In the genomic region with DNA sequence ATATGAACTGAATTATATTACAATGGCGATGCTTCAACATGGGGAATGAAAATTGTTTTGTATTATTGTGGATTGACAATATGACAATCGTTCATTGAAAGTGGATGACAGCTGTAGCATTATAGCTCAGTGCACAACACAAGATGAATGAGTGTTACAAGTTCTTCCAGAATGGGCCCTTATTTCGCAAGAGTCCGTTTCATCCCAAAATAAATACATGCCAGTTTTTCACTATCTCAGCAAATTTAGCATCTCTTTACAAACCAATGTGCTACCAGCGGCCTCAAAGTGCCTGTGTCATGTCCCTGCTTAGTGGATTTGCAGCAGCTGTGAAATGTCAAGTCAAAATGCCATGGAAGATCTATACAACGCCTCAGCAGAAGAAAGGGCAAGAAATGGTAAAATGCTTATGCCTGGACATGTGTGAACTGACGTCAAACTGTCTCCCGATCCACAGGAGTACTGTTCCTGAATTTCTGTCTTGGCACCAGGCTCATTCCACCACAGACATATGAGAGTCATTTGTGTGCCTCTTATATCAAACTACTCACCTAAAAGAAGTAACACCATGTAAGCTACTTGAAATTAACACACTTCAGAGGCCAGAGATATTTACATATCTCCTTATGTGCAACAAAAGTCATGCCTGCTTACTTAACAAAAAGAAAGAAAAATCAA, we compare ENCODE assay signal across 20 cellular contexts.
DNase-seq lines count a peak whose midpoint lies in the region; ATAC-seq and TF ChIP-seq lines count a peak whose summit lies in the region.
"Had no signal": no experiment of that assay in that cellular context is flagged by ENCODE, and none has a peak within 500 bp of the region (broad histone marks: within the 10 kb centered on the region; RNA-seq: fewer than 3 reads in every experiment).

No MANE protein-coding gene starts in this region.

- intact Hi-C loops in PC-9 (cut with micrococcal nuclease; ENCODE audit: unreplicated experiment), result no loop called here

- H4K20me1 ChIP-seq in BLaER1 treated with 17β-estradiol and CSF1 and Interleukin-3, amounts not matched to agents 10 nM and 100 nM, result peaks cover 0 to 11% (median 0%) of the 10 kb centered on the region in 11 experiments; a peak in 1 of 22 replicates
- H4K20me1 ChIP-seq in PC-9 (ENCODE audit: insufficient read depth), result no peaks in the 10 kb centered on the region
- no peaks in the 10 kb centered on the region for H4K20me1 ChIP-seq in GM23338 (replicated peaks; ENCODE audit: insufficient read depth)

- peaks cover 0 to 12% (median 0%) of the 10 kb centered on the region in 11 experiments; a peak in 2 of 22 replicates for H3K36me3 ChIP-seq in BLaER1 treated with 17β-estradiol and CSF1 and Interleukin-3, amounts not matched to agents 10 nM and 100 nM
- H3K36me3 ChIP-seq in PC-9 (ENCODE audit: low read depth) (no peaks in the 10 kb centered on the region), GM23338 (ENCODE audit: insufficient read depth) (no peaks in the 10 kb centered on the region)
- H3K36me3 ChIP-seq: esophagus muscularis mucosa, thyroid gland had no signal

- no TSS peak for BruUV-seq in PC-9 (replicated peaks; lab: Mats Ljungman, UMichigan)

- DNase-seq in PC-9 (no peak), fibroblast of pulmonary artery (ENCODE audit: low read depth) (peak; percentile 25), neural crest cell (ENCODE audit: low read depth, low spot score) (no peak), amniotic stem cell (lab: John Stamatoyannopoulos, UW) (no peak), GM23338 (ENCODE audit: low spot score) (no peak), NOMO-1 treated with DMSO at 0.1 percent for 48 hours (lab: John Stamatoyannopoulos, UW; ENCODE audit: unreplicated experiment) (no peak), HPDE6-E6E7 (ENCODE audit: extremely low spot score) (no peak)
- DNase-seq: activated CD4-positive, alpha-beta T cell treated with anti-CD3 and anti-CD28 coated beads, Interleukin-2, amount 10 ng/mL, durations not matched to agents 24 days and 14 days; activated naive CD8-positive, alpha-beta T cell treated with anti-CD3 and anti-CD28 coated beads for 36 hours; activated T-cell treated with anti-CD3 and anti-CD28 coated beads for 4 hours; cerebellar nuclear complex; left ventricle myocardium superior; naive thymus-derived CD4-positive, alpha-beta T cell; NCI-H2107; NCI-H774; retina; SHP77; thyroid gland had no signal

- peak overlapping the region; percentile 12 for H3K4me3 Mint-ChIP-seq in neural crest cell
- H3K4me3 Mint-ChIP-seq in GM23338, result no peak overlapping the region
- H3K4me3 Mint-ChIP-seq: activated CD4-positive, alpha-beta T cell treated with anti-CD3 and anti-CD28 coated beads, Interleukin-2, amount 10 ng/mL, durations not matched to agents 24 days and 14 days; activated naive CD8-positive, alpha-beta T cell treated with anti-CD3 and anti-CD28 coated beads for 36 hours; naive thymus-derived CD4-positive, alpha-beta T cell had no signal

- H3K9me2 ChIP-seq in PC-9 (ENCODE audit: insufficient read depth), result no peaks in the 10 kb centered on the region
- no peaks in the 10 kb centered on the region for H3K9me2 ChIP-seq in GM23338 (ENCODE audit: insufficient read depth)

- peak overlapping the region in 1 of 11 experiments; percentile 14; a peak in 1 of 22 replicates for H3K9ac ChIP-seq in BLaER1 treated with 17β-estradiol and CSF1 and Interleukin-3, amounts not matched to agents 10 nM and 100 nM

- H3K79me2 ChIP-seq in PC-9 (ENCODE audit: low read depth) (peaks cover 77% of the 10 kb centered on the region), GM23338 (replicated peaks; ENCODE audit: insufficient read depth) (no peaks in the 10 kb centered on the region)

- H3K4me3 ChIP-seq in BLaER1 treated with 17β-estradiol and CSF1 and Interleukin-3, amounts not matched to agents 10 nM and 100 nM, result no peak overlapping the region
- H3K4me3 ChIP-seq in PC-9 (no peak overlapping the region), fibroblast of pulmonary artery (replicated peaks; ENCODE audit: low read depth, low read length) (no peak overlapping the region), GM23338 (no peak overlapping the region)
- H3K4me3 ChIP-seq: esophagus muscularis mucosa, thyroid gland had no signal

- H3K27ac Mint-ChIP-seq in neural crest cell (ENCODE audit: unreplicated experiment), result no peak overlapping the region
- H3K27ac Mint-ChIP-seq in GM23338, result no peak overlapping the region
- H3K27ac Mint-ChIP-seq: activated CD4-positive, alpha-beta T cell treated with anti-CD3 and anti-CD28 coated beads, Interleukin-2, amount 10 ng/mL, durations not matched to agents 24 days and 14 days; activated naive CD8-positive, alpha-beta T cell treated with anti-CD3 and anti-CD28 coated beads for 36 hours had no signal

- H3K9me3 Mint-ChIP-seq in neural crest cell, result no peaks in the 10 kb centered on the region
- no peaks in the 10 kb centered on the region for H3K9me3 Mint-ChIP-seq in GM23338
- H3K9me3 Mint-ChIP-seq: activated CD4-positive, alpha-beta T cell treated with anti-CD3 and anti-CD28 coated beads, Interleukin-2, amount 10 ng/mL, durations not matched to agents 24 days and 14 days; activated naive CD8-positive, alpha-beta T cell treated with anti-CD3 and anti-CD28 coated beads for 36 hours had no signal

- H3K4me1 Mint-ChIP-seq in neural crest cell (peaks cover 62% of the 10 kb centered on the region), GM23338 (peaks cover 49% of the 10 kb centered on the region)

- H3F3A ChIP-seq in PC-9 (ENCODE audit: insufficient read depth, low read depth) (peaks cover 41% of the 10 kb centered on the region), GM23338 (replicated peaks; ENCODE audit: low read depth) (no peaks in the 10 kb centered on the region)

- H3K4me1 ChIP-seq in BLaER1 treated with 17β-estradiol and CSF1 and Interleukin-3, amounts not matched to agents 10 nM and 100 nM, result peaks cover 40 to 79% (median 66%) of the 10 kb centered on the region in 10 experiments
- peaks cover 52% of the 10 kb centered on the region for H3K4me1 ChIP-seq in PC-9 (replicated peaks; ENCODE audit: insufficient read depth)
- peaks cover 33% of the 10 kb centered on the region for H3K4me1 ChIP-seq in GM23338 (ENCODE audit: insufficient read depth)

- POLR2A ChIA-PET in PC-9 (lab: Charles Lee; ENCODE audit: unreplicated experiment), result no interaction called here

- no peaks in the 10 kb centered on the region for H3K27me3 ChIP-seq in BLaER1 treated with 17β-estradiol and CSF1 and Interleukin-3, amounts not matched to agents 10 nM and 100 nM
- H3K27me3 ChIP-seq in PC-9 (ENCODE audit: insufficient read depth, low read depth) (no peaks in the 10 kb centered on the region), GM23338 (ENCODE audit: insufficient read depth) (no peaks in the 10 kb centered on the region)
- H3K27me3 ChIP-seq: esophagus muscularis mucosa, thyroid gland had no signal

- H3K4me2 ChIP-seq in BLaER1 treated with 17β-estradiol and CSF1 and Interleukin-3, amounts not matched to agents 10 nM and 100 nM, result peak overlapping the region in 9 of 11 experiments; percentile 0 to 94 (median 51); a peak in 13 of 22 replicates
- H3K4me2 ChIP-seq in PC-9, result peak overlapping the region; percentile 38; the same call in 1 of the 2 replicates
- H3K4me2 ChIP-seq in GM23338, result no peak overlapping the region

- TF ChIP-seq CTCF in PC-9 (conservative IDR thresholded peaks at IDR 0.05), result no peak
- TF ChIP-seq CTCF in fibroblast of pulmonary artery (IDR thresholded peaks at IDR 0.05; ENCODE audit: low read length, missing control alignments), result no peak
- TF ChIP-seq CTCF in neural crest cell (conservative IDR thresholded peaks at IDR 0.05), result no peak
- TF ChIP-seq CTCF in GM23338 (conservative IDR thresholded peaks at IDR 0.05; ENCODE audit: low read depth in 2 of 2), result no peak

- ATAC-seq in GM23338, result no peak
- ATAC-seq: left ventricle myocardium superior; naive thymus-derived CD4-positive, alpha-beta T cell had no signal

- H3K27me3 Mint-ChIP-seq in neural crest cell (ENCODE audit: low read depth), result no peaks in the 10 kb centered on the region
- peaks cover 7% of the 10 kb centered on the region for H3K27me3 Mint-ChIP-seq in GM23338 (ENCODE audit: insufficient read depth, low read depth, poor library complexity)
- H3K27me3 Mint-ChIP-seq: activated naive CD8-positive, alpha-beta T cell treated with anti-CD3 and anti-CD28 coated beads for 36 hours had no signal

- CTCF ChIA-PET in PC-9 (lab: Charles Lee), result no interaction called here

- H3K36me3 Mint-ChIP-seq in neural crest cell (ENCODE audit: low read depth) (peaks cover 2% of the 10 kb centered on the region), GM23338 (ENCODE audit: low read depth) (no peaks in the 10 kb centered on the region)
- H3K36me3 Mint-ChIP-seq: activated naive CD8-positive, alpha-beta T cell treated with anti-CD3 and anti-CD28 coated beads for 36 hours had no signal

- H3K9me3 ChIP-seq in BLaER1 treated with 17β-estradiol and CSF1 and Interleukin-3, amounts not matched to agents 10 nM and 100 nM (replicated peaks in 1 of 11), result no peaks in the 10 kb centered on the region
- no peaks in the 10 kb centered on the region for H3K9me3 ChIP-seq in PC-9 (ENCODE audit: insufficient read depth, low read depth)
- H3K9me3 ChIP-seq: esophagus muscularis mucosa, thyroid gland had no signal

- H2AFZ ChIP-seq in PC-9 (no peak overlapping the region), GM23338 (no peak overlapping the region)

- H3K27ac ChIP-seq in BLaER1 treated with 17β-estradiol and CSF1 and Interleukin-3, amounts not matched to agents 10 nM and 100 nM, result peak overlapping the region in 3 of 11 experiments; percentile 23 to 55 (median 32); a peak in 4 of 22 replicates
- H3K27ac ChIP-seq in PC-9 (peak overlapping the region; percentile 96), GM23338 (ENCODE audit: low read depth) (no peak overlapping the region)
- H3K27ac ChIP-seq: thyroid gland had no signal

TF ChIP-seq in GM23338, 12 proteins besides CTCF, POLR2A, EP300 and RAD21 (continues in another document):
- TF ChIP-seq EZH2phosphoT487 (IDR thresholded peaks at IDR 0.05; ENCODE audit: unreplicated experiment), result no peak
